ENCODE assay signal across 1 cellular context in the genomic region with DNA sequence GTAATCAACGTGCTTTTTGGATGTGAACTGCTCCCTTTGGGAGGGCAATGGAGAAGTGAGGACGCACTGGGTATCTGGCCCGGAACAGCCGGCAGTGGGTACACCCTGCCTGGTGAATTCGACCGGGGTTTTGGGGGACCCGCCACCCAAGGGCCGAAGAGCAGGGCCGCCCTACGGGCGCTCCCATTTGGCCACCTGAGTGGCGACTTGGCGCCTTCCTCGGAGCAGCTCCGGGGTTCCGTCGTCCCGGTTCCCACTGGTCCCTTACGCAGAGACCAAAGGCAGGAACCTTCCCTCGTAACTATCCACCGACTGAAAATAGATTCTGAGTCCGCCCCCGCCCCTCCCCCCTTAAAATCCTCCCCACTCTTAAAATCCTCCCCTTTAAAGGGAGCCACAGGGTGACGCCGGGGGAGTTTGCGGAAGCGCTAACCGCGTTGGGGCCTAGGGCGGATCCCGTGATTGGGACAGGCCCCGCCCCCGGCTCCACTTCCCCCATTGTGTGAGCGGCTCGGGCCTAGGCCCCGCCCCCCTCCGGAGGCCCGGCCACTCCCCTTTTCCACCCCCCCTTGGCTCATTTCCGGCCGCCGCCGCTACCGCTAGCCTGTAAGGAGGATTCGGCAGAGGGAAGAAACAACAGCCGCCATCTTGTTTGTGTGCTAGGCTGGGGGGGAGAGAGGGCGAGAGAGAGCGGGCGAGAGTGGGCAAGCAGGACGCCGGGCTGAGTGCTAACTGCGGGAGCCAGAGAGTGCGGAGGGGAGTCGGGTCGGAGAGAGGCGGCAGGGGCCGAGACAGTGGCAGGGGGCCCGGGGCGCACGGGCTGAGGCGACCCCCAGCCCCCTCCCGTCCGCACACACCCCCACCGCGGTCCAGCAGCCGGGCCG.
TF ChIP-seq lines count a peak whose summit lies in the region.

No MANE protein-coding gene starts in this region.

TF ChIP-seq in A549, 52 proteins besides CTCF, POLR2A, EP300 and RAD21 (continued from another document):
- TF ChIP-seq, protein P1, sequence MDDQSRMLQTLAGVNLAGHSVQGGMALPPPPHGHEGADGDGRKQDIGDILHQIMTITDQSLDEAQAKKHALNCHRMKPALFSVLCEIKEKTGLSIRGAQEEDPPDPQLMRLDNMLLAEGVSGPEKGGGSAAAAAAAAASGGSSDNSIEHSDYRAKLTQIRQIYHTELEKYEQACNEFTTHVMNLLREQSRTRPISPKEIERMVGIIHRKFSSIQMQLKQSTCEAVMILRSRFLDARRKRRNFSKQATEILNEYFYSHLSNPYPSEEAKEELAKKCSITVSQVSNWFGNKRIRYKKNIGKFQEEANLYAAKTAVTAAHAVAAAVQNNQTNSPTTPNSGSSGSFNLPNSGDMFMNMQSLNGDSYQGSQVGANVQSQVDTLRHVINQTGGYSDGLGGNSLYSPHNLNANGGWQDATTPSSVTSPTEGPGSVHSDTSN (IDR thresholded peaks at IDR 0.05): no peak
- TF ChIP-seq FOXS1 (CRISPR knock-in tag; IDR thresholded peaks at IDR 0.05) (no peak), PHF8 (IDR thresholded peaks at IDR 0.05; ENCODE audit: borderline replicate concordance, low read depth) (peak; percentile 73; the same call in 1 of the 2 replicates), GATA3 (IDR thresholded peaks at IDR 0.05; ENCODE audit: borderline replicate concordance) (peak; percentile 36; the same call in 1 of the 2 replicates), MAFK (IDR thresholded peaks at IDR 0.05; ENCODE audit: partially characterized antibody) (no peak)
